Comparison of ENCODE assay signal across 8 cellular contexts in the genomic region with DNA sequence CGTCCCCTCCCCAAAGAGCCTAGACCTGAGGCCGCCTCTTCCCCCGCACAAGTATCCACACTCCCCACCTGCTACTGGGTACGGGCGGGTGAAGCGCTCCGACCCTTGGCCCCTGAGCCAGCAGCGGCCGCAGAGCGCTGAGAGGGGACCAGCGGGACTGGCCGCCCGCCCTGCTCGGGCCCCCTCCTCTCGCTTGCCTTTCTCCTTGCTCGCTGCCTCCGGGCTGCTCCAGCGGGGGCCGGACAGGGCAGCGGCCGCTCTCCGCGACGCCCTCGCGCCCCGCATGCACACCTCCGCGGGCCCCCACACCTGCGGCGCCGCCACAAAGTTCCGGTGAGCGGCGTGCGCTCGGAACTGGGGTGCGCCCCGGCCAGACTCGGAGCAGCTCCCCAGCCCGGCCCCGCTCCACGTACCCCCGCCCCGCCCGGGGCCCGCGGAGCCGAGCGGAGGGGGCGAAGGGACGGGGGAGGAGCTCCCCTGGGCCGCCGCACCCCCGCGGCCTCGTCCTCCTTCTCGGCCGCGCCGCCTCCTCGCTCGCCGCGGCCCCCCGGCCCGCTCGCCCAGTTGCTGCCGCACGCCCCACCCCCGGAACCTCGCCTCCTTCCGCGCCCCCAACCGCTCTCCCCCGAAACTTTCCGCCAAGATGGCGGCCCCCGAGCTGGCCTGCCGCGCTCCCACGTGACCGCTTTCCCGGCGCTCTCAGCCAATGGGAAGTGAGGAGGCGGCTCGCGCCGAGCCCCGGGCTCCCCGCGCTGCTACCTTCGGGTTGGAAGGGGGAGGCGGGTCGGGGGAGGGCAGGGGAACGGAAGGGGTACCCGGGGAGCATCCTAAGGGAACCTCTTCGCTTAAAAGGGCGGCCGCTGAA. TPM values are rescaled to one million over a fixed set of nuclear protein-coding genes. Genes with fewer than 3 reads are reported as not detected.
DNase-seq lines count a peak whose midpoint lies in the region; ATAC-seq and TF ChIP-seq lines count a peak whose summit lies in the region.

No MANE protein-coding gene starts in this region.

- DNase-seq in DMS53 (lab: John Stamatoyannopoulos, UW): peak; percentile 89
- DNase-seq in KBM-7: peak; percentile 82
- peak; percentile 87 for DNase-seq in PC-3
- DNase-seq in activated T-helper 1 cell treated with anti-CD3 and anti-CD28 coated beads, Interleukin-12 subunit alpha, Interleukin-12 subunit beta, Interleukin-2, Interleukin-4 antibody, amounts not matched to agents 30 ng/mL and 10 ng/mL and 1 ng/mL, durations not matched to agents 14 hours and 24 hours and 36 hours (ENCODE audit: low spot score): peak; percentile 91
- DNase-seq in fibroblast of gingiva (ENCODE audit: low read depth): peak; percentile 78
- DNase-seq in naive thymus-derived CD4-positive, alpha-beta T cell: peak; percentile 77 to 91 (median 85)

- peak; percentile 64 for ATAC-seq in GM21737 (IDR thresholded peaks at IDR 0.05; ENCODE audit: unreplicated experiment)
- ATAC-seq in PC-3: peak; percentile 72
- ATAC-seq in naive thymus-derived CD4-positive, alpha-beta T cell: peak; percentile 88
- peak; percentile 91 for ATAC-seq in stimulated activated memory B cell treated with anti-CD40 and anti-IgM and Interleukin-4, amounts not matched to agents 10 μg/mL and 1 μg/mL and 100 μg/mL, for 72 hours

- H3K27me3 Mint-ChIP-seq in activated T-helper 1 cell treated with anti-CD3 and anti-CD28 coated beads, Interleukin-12 subunit alpha, Interleukin-12 subunit beta, Interleukin-2, Interleukin-4 antibody, amounts not matched to agents 30 ng/mL and 10 ng/mL and 1 ng/mL, durations not matched to agents 14 hours and 24 hours and 36 hours (ENCODE audit: insufficient read depth): peaks cover 27% of the 10 kb centered on the region
- H3K27me3 Mint-ChIP-seq in naive thymus-derived CD4-positive, alpha-beta T cell: peaks cover 0 to 32% (median 10%) of the 10 kb centered on the region in 5 donors
- peaks cover 36% of the 10 kb centered on the region for H3K27me3 Mint-ChIP-seq in stimulated activated memory B cell treated with anti-CD40 and anti-IgM and Interleukin-4, amounts not matched to agents 10 μg/mL and 1 μg/mL and 100 μg/mL, for 72 hours

- CTCF ChIA-PET in PC-3 (lab: Charles Lee): interaction anchor here (0.6 to 1.2 kb wide), 4 partner anchors 9 to 156 kb away, joined by 4 to 6 read pairs (median 4); no protein-coding TSS in a partner anchor
- CTCF ChIA-PET in naive thymus-derived CD4-positive, alpha-beta T cell (lab: Charles Lee): interaction anchor here (0.6 to 0.7 kb wide), 2 partner anchors 41 to 1111 kb away, joined by 3 read pairs; no protein-coding TSS in a partner anchor

- no peaks in the 10 kb centered on the region for H3F3A ChIP-seq in PC-3 (ENCODE audit: low read length, unreplicated experiment)

- H3K9me3 Mint-ChIP-seq in activated T-helper 1 cell treated with anti-CD3 and anti-CD28 coated beads, Interleukin-12 subunit alpha, Interleukin-12 subunit beta, Interleukin-2, Interleukin-4 antibody, amounts not matched to agents 30 ng/mL and 10 ng/mL and 1 ng/mL, durations not matched to agents 14 hours and 24 hours and 36 hours: no peaks in the 10 kb centered on the region
- H3K9me3 Mint-ChIP-seq in naive thymus-derived CD4-positive, alpha-beta T cell: no peaks in the 10 kb centered on the region
- H3K9me3 Mint-ChIP-seq in stimulated activated memory B cell treated with anti-CD40 and anti-IgM and Interleukin-4, amounts not matched to agents 10 μg/mL and 1 μg/mL and 100 μg/mL, for 72 hours: no peaks in the 10 kb centered on the region

- peaks cover 42% of the 10 kb centered on the region for H3K4me1 ChIP-seq in PC-3 (ENCODE audit: insufficient read depth, low read length)
- H3K4me1 ChIP-seq in naive thymus-derived CD4-positive, alpha-beta T cell (ENCODE audit: control insufficient read depth in 2 of 2, insufficient read depth in 2 of 2, low read length in 2 of 2): peaks cover 5 to 12% of the 10 kb centered on the region in 2 donors

- H3K27ac Mint-ChIP-seq in activated T-helper 1 cell treated with anti-CD3 and anti-CD28 coated beads, Interleukin-12 subunit alpha, Interleukin-12 subunit beta, Interleukin-2, Interleukin-4 antibody, amounts not matched to agents 30 ng/mL and 10 ng/mL and 1 ng/mL, durations not matched to agents 14 hours and 24 hours and 36 hours: peak overlapping the region; percentile 96
- peak overlapping the region; percentile 92 to 98 (median 94) for H3K27ac Mint-ChIP-seq in naive thymus-derived CD4-positive, alpha-beta T cell
- H3K27ac Mint-ChIP-seq in stimulated activated memory B cell treated with anti-CD40 and anti-IgM and Interleukin-4, amounts not matched to agents 10 μg/mL and 1 μg/mL and 100 μg/mL, for 72 hours: peak overlapping the region; percentile 92

- H3K4me2 ChIP-seq in PC-3 (ENCODE audit: low read length): peak overlapping the region; percentile 88

- H3K27ac ChIP-seq in PC-3 (ENCODE audit: low read length): peak overlapping the region; percentile 84
- peak overlapping the region; percentile 79 for H3K27ac ChIP-seq in naive thymus-derived CD4-positive, alpha-beta T cell (ENCODE audit: low read depth, low read length)

- H4K20me1 ChIP-seq in PC-3 (ENCODE audit: low read length): 0 out of 2 replicates have a peak, but pooled peaks cover 8% of the 10 kb centered on the region

- H3K9me2 ChIP-seq in PC-3 (replicated peaks; ENCODE audit: low read length): no peaks in the 10 kb centered on the region

- H3K4me1 Mint-ChIP-seq in activated T-helper 1 cell treated with anti-CD3 and anti-CD28 coated beads, Interleukin-12 subunit alpha, Interleukin-12 subunit beta, Interleukin-2, Interleukin-4 antibody, amounts not matched to agents 30 ng/mL and 10 ng/mL and 1 ng/mL, durations not matched to agents 14 hours and 24 hours and 36 hours (ENCODE audit: low read depth): peaks cover 43% of the 10 kb centered on the region
- H3K4me1 Mint-ChIP-seq in naive thymus-derived CD4-positive, alpha-beta T cell: peaks cover 9 to 47% (median 29%) of the 10 kb centered on the region in 7 donors
- peaks cover 30% of the 10 kb centered on the region for H3K4me1 Mint-ChIP-seq in stimulated activated memory B cell treated with anti-CD40 and anti-IgM and Interleukin-4, amounts not matched to agents 10 μg/mL and 1 μg/mL and 100 μg/mL, for 72 hours

- no peak for TF ChIP-seq CTCF in PC-3 (conservative IDR thresholded peaks at IDR 0.05; ENCODE audit: low read depth, low read length)

- in situ Hi-C loops in KBM-7 (cut with MboI; ENCODE audit: low pct_unique_long_range_greater_than_20kb, low sequenced_read_pairs): no loop called here

- H3K36me3 Mint-ChIP-seq in activated T-helper 1 cell treated with anti-CD3 and anti-CD28 coated beads, Interleukin-12 subunit alpha, Interleukin-12 subunit beta, Interleukin-2, Interleukin-4 antibody, amounts not matched to agents 30 ng/mL and 10 ng/mL and 1 ng/mL, durations not matched to agents 14 hours and 24 hours and 36 hours (ENCODE audit: low read depth): peaks cover 11% of the 10 kb centered on the region
- peaks cover 0 to 12% (median 0%) of the 10 kb centered on the region in 5 donors for H3K36me3 Mint-ChIP-seq in naive thymus-derived CD4-positive, alpha-beta T cell
- no peaks in the 10 kb centered on the region for H3K36me3 Mint-ChIP-seq in stimulated activated memory B cell treated with anti-CD40 and anti-IgM and Interleukin-4, amounts not matched to agents 10 μg/mL and 1 μg/mL and 100 μg/mL, for 72 hours

- no peaks in the 10 kb centered on the region for H3K27me3 ChIP-seq in PC-3 (ENCODE audit: low read length)
- no peaks in the 10 kb centered on the region for H3K27me3 ChIP-seq in naive thymus-derived CD4-positive, alpha-beta T cell (ENCODE audit: control insufficient read depth in 2 of 2, insufficient read depth in 2 of 2, low read length in 2 of 2)

- peak overlapping the region; percentile 97 for H2AFZ ChIP-seq in PC-3 (ENCODE audit: low read length)

- H3K9ac ChIP-seq in PC-3 (ENCODE audit: low read length): peak overlapping the region; percentile 91

- H3K4me3 Mint-ChIP-seq in activated T-helper 1 cell treated with anti-CD3 and anti-CD28 coated beads, Interleukin-12 subunit alpha, Interleukin-12 subunit beta, Interleukin-2, Interleukin-4 antibody, amounts not matched to agents 30 ng/mL and 10 ng/mL and 1 ng/mL, durations not matched to agents 14 hours and 24 hours and 36 hours: peak overlapping the region; percentile 95
- peak overlapping the region; percentile 88 to 98 (median 96) for H3K4me3 Mint-ChIP-seq in naive thymus-derived CD4-positive, alpha-beta T cell
- peak overlapping the region; percentile 86 for H3K4me3 Mint-ChIP-seq in stimulated activated memory B cell treated with anti-CD40 and anti-IgM and Interleukin-4, amounts not matched to agents 10 μg/mL and 1 μg/mL and 100 μg/mL, for 72 hours

- peaks cover 28% of the 10 kb centered on the region for H3K36me3 ChIP-seq in PC-3 (ENCODE audit: low read depth, low read length)
- H3K36me3 ChIP-seq in naive thymus-derived CD4-positive, alpha-beta T cell (ENCODE audit: control insufficient read depth in 2 of 3, insufficient read depth in 3 of 3, low read length in 3 of 3): peaks cover 0 to 8% (median 0%) of the 10 kb centered on the region in 3 experiments

- H3K4me3 ChIP-seq in PC-3 (ENCODE audit: low read length): peak overlapping the region; percentile 86
- peak overlapping the region; percentile 86 for H3K4me3 ChIP-seq in naive thymus-derived CD4-positive, alpha-beta T cell (ENCODE audit: low read length)

- intact Hi-C loops in PC-3 (cut with micrococcal nuclease): loop anchor here (1.0 to 5.0 kb wide), 5 partner anchors 69 to 215 kb away; no protein-coding TSS in a partner anchor
- intact Hi-C loops in activated T-helper 1 cell treated with anti-CD3 and anti-CD28 coated beads, Interleukin-12 subunit alpha, Interleukin-12 subunit beta, Interleukin-2, Interleukin-4 antibody, amounts not matched to agents 30 ng/mL and 10 ng/mL and 1 ng/mL, durations not matched to agents 14 hours and 24 hours and 36 hours (cut with micrococcal nuclease): loop anchor here (1.0 to 10.0 kb wide), 8 partner anchors 9 to 557 kb away; a partner anchor contains a TSS
- intact Hi-C loops in naive thymus-derived CD4-positive, alpha-beta T cell (cut with micrococcal nuclease): loop anchor here (1.0 to 10.0 kb wide), 11 partner anchors 40 to 729 kb away; a partner anchor contains a TSS

- POLR2A ChIA-PET in PC-3 (lab: Charles Lee; ENCODE audit: unreplicated experiment): interaction anchor here (0.6 to 1.8 kb wide), 7 partner anchors 12 to 375 kb away, joined by 3 to 20 read pairs (median 5); no protein-coding TSS in a partner anchor
- POLR2A ChIA-PET in naive thymus-derived CD4-positive, alpha-beta T cell (lab: Charles Lee): interaction anchor here (1.0 to 1.2 kb wide), 2 partner anchors 8 to 355 kb away, joined by 3 to 4 read pairs; a partner anchor contains a TSS

- no peaks in the 10 kb centered on the region for H3K9me3 ChIP-seq in PC-3 (ENCODE audit: low read length)
- no peaks in the 10 kb centered on the region for H3K9me3 ChIP-seq in naive thymus-derived CD4-positive, alpha-beta T cell (ENCODE audit: control insufficient read depth in 2 of 3, low read length in 3 of 3)

- peaks cover 53% of the 10 kb centered on the region for H3K79me2 ChIP-seq in PC-3 (ENCODE audit: low read length)

- no TSS peak for BruUV-seq in PC-3 (replicated peaks; lab: Mats Ljungman, UMichigan)

RNA-seq across cellular contexts. Expression of a gene that starts 0.7 kb away (rescaled TPM):
- total RNA-seq in PC-3 (2014; rRNA removed): 60.8 and 77.8 TPM in 2 replicates
- 85.0 and 87.1 TPM in 2 replicates for total RNA-seq in activated T-helper 1 cell treated with anti-CD3 and anti-CD28 coated beads, Interleukin-12 subunit alpha, Interleukin-12 subunit beta, Interleukin-2, Interleukin-4 antibody, amounts not matched to agents 30 ng/mL and 10 ng/mL and 1 ng/mL, durations not matched to agents 14 hours and 24 hours and 36 hours
- 10 to 100 TPM; 79.5 to 96.5 (median 86.0) TPM for total RNA-seq in naive thymus-derived CD4-positive, alpha-beta T cell
- polyA plus RNA-seq in naive thymus-derived CD4-positive, alpha-beta T cell: 10 to 100 TPM; 27.9 to 29.0 TPM

Comparison
In these comparisons a context has a peak if more than half of its experiments do, and no peak if none do; other contexts are left out.
1. Peak in every context shown above with its lines: DNase-seq, ATAC-seq, H3K4me3 ChIP-seq and H3K27ac ChIP-seq.